Comparison of ENCODE assay signal across 19 cellular contexts in genomic region chr22:49811014-49811791, GRCh38. TPM values are rescaled to one million over a fixed set of nuclear protein-coding genes. Genes with fewer than 3 reads are reported as not detected.
DNase-seq lines count a peak whose midpoint lies in the region; ATAC-seq and TF ChIP-seq lines count a peak whose summit lies in the region.
"Had no signal": no experiment of that assay in that cellular context is flagged by ENCODE, and none has a peak within 500 bp of the region (broad histone marks: within the 10 kb centered on the region; RNA-seq: fewer than 3 reads in every experiment).

No MANE protein-coding gene starts in this region.

- H3K27ac ChIP-seq in BLaER1 (no peak overlapping the region), lower lobe of right lung (no peak overlapping the region), foreskin keratinocyte (no peak overlapping the region), OCI-LY7 (ENCODE audit: low read depth, low read length, poor library complexity, severe bottlenecking) (no peak overlapping the region)
- H3K27ac ChIP-seq in CD8-positive, alpha-beta T cell (ENCODE audit: low read depth, low read length) = no peak overlapping the region
- H3K27ac ChIP-seq: breast epithelium, GM23248, left ventricle myocardium inferior had no signal

- no peak overlapping the region for H2AFZ ChIP-seq in OCI-LY7 (ENCODE audit: low read length)
- H2AFZ ChIP-seq: GM23248 had no signal

- no peak for ATAC-seq in CD8-positive, alpha-beta T cell
- no peak for ATAC-seq in activated T-helper 17 cell treated with anti-CD3 and anti-CD28 coated beads, Interleukin-2, amount 50 U/mL, for 72 hours (replicated peaks)
- ATAC-seq in lower lobe of right lung = no peak
- no peak for ATAC-seq in HG02870 (IDR thresholded peaks at IDR 0.05; ENCODE audit: unreplicated experiment)
- no peak for ATAC-seq in foreskin keratinocyte
- ATAC-seq in GM18502 (IDR thresholded peaks at IDR 0.05; ENCODE audit: poor library complexity, unreplicated experiment) = no peak

- peak overlapping the region; percentile 75 for H3K27ac Mint-ChIP-seq in CD8-positive, alpha-beta T cell
- peak overlapping the region; percentile 36 for H3K27ac Mint-ChIP-seq in activated T-helper 17 cell treated with anti-CD3 and anti-CD28 coated beads, Interleukin-2, amount 50 U/mL, for 72 hours

- intact Hi-C loops in CD8-positive, alpha-beta T cell (cut with DNase I, micrococcal nuclease) = no loop called here
- intact Hi-C loops in lower lobe of right lung (cut with DNase I) (no loop called here), OCI-LY7 (cut with micrococcal nuclease; ENCODE audit: unreplicated experiment) (no loop called here)

- H3K9me3 ChIP-seq in BLaER1 = 0 out of 2 replicates have a peak, but pooled peaks cover 11% of the 10 kb centered on the region
- H3K9me3 ChIP-seq in CD8-positive, alpha-beta T cell (ENCODE audit: low read length) = no peaks in the 10 kb centered on the region
- no peaks in the 10 kb centered on the region for H3K9me3 ChIP-seq in lower lobe of right lung
- H3K9me3 ChIP-seq in OCI-LY7 (ENCODE audit: low read length) = no peaks in the 10 kb centered on the region
- H3K9me3 ChIP-seq: BE2C, breast epithelium, left ventricle myocardium inferior had no signal

- H3K4me3 Mint-ChIP-seq in CD8-positive, alpha-beta T cell = peak overlapping the region; percentile 55
- no peak overlapping the region for H3K4me3 Mint-ChIP-seq in activated T-helper 17 cell treated with anti-CD3 and anti-CD28 coated beads, Interleukin-2, amount 50 U/mL, for 72 hours

- no peak for DNase-seq in CD8-positive, alpha-beta T cell
- peak; percentile 35 for DNase-seq in lower lobe of right lung
- no peak for DNase-seq in foreskin keratinocyte
- DNase-seq in OCI-LY7 (ENCODE audit: low spot score) = no peak
- DNase-seq: activated gamma-delta T cell, BE2C, DND-41, GM23248, Karpas-422, left ventricle myocardium inferior, NCI-H1436 treated with DMSO at 0.1 percent for 48 hours, NCI-H226, Right ventricle myocardium superior, T-helper 9 cell had no signal

- H3K27me3 Mint-ChIP-seq in CD8-positive, alpha-beta T cell (ENCODE audit: low read depth) = no peaks in the 10 kb centered on the region
- H3K27me3 Mint-ChIP-seq in activated T-helper 17 cell treated with anti-CD3 and anti-CD28 coated beads, Interleukin-2, amount 50 U/mL, for 72 hours = no peaks in the 10 kb centered on the region

- no peak for TF ChIP-seq CTCF in CD8-positive, alpha-beta T cell (IDR thresholded peaks at IDR 0.05)
- no peak for TF ChIP-seq CTCF in lower lobe of right lung (IDR thresholded peaks at IDR 0.05)
- no peak for TF ChIP-seq CTCF in foreskin keratinocyte (conservative IDR thresholded peaks at IDR 0.05)
- no peak for TF ChIP-seq CTCF in OCI-LY7 (conservative IDR thresholded peaks at IDR 0.05; ENCODE audit: low read length)

- BruUV-seq in OCI-LY7 (replicated peaks; lab: Mats Ljungman, UMichigan) = no TSS peak

- H3K4me1 ChIP-seq in BLaER1 (peaks cover 71% of the 10 kb centered on the region), lower lobe of right lung (peaks cover 43% of the 10 kb centered on the region), foreskin keratinocyte (no peaks in the 10 kb centered on the region), OCI-LY7 (ENCODE audit: insufficient read depth, low read length, poor library complexity, severe bottlenecking) (no peaks in the 10 kb centered on the region)
- peaks cover 64% of the 10 kb centered on the region for H3K4me1 ChIP-seq in CD8-positive, alpha-beta T cell (ENCODE audit: insufficient read depth, low read length)
- H3K4me1 ChIP-seq: BE2C had no signal

- H3K4me2 ChIP-seq in BLaER1 = peak overlapping the region; percentile 48
- H3K4me2 ChIP-seq in OCI-LY7 (ENCODE audit: low read length) = no peak overlapping the region

- H3K9ac ChIP-seq in BLaER1 = no peak overlapping the region
- H3K9ac ChIP-seq: GM23248 had no signal

- peaks cover 79% of the 10 kb centered on the region for H3K4me1 Mint-ChIP-seq in CD8-positive, alpha-beta T cell (ENCODE audit: low read depth)
- H3K4me1 Mint-ChIP-seq in activated T-helper 17 cell treated with anti-CD3 and anti-CD28 coated beads, Interleukin-2, amount 50 U/mL, for 72 hours = peaks cover 52% of the 10 kb centered on the region

- peaks cover 95% of the 10 kb centered on the region for H3K79me2 ChIP-seq in OCI-LY7 (ENCODE audit: insufficient read depth, low read depth, low read length)

- no peak overlapping the region for H3K4me3 ChIP-seq in BLaER1
- H3K4me3 ChIP-seq in CD8-positive, alpha-beta T cell (ENCODE audit: low read depth, low read length) = no peak overlapping the region
- no peak overlapping the region for H3K4me3 ChIP-seq in lower lobe of right lung
- H3K4me3 ChIP-seq in OCI-LY7 (ENCODE audit: low read depth, low read length, poor library complexity, severe bottlenecking) = no peak overlapping the region
- H3K4me3 ChIP-seq: breast epithelium, GM23248, left ventricle myocardium inferior had no signal

- H3K36me3 Mint-ChIP-seq in CD8-positive, alpha-beta T cell = peaks cover 36% of the 10 kb centered on the region
- peaks cover 67% of the 10 kb centered on the region for H3K36me3 Mint-ChIP-seq in activated T-helper 17 cell treated with anti-CD3 and anti-CD28 coated beads, Interleukin-2, amount 50 U/mL, for 72 hours (ENCODE audit: low read depth)

- CTCF ChIA-PET in CD8-positive, alpha-beta T cell (lab: Charles Lee) = interaction anchor here (0.5 kb wide), 1 partner anchor 9 kb away, joined by 3 read pairs; no protein-coding TSS in a partner anchor
- CTCF ChIA-PET in OCI-LY7 (lab: Charles Lee; ENCODE audit: unreplicated experiment) = no interaction called here

- no peaks in the 10 kb centered on the region for H3K9me3 Mint-ChIP-seq in CD8-positive, alpha-beta T cell
- H3K9me3 Mint-ChIP-seq in activated T-helper 17 cell treated with anti-CD3 and anti-CD28 coated beads, Interleukin-2, amount 50 U/mL, for 72 hours = no peaks in the 10 kb centered on the region

- H3K9me2 ChIP-seq in OCI-LY7 (ENCODE audit: insufficient read depth, low read length) = no peaks in the 10 kb centered on the region

- H4K20me1 ChIP-seq in BLaER1 (peaks cover 100% of the 10 kb centered on the region), OCI-LY7 (ENCODE audit: insufficient read depth, low read length) (peaks cover 18% of the 10 kb centered on the region)

- H3K27me3 ChIP-seq in BLaER1 = no peaks in the 10 kb centered on the region
- no peaks in the 10 kb centered on the region for H3K27me3 ChIP-seq in CD8-positive, alpha-beta T cell (ENCODE audit: insufficient read depth, low read length)
- H3K27me3 ChIP-seq in lower lobe of right lung (ENCODE audit: low read depth) = no peaks in the 10 kb centered on the region
- no peaks in the 10 kb centered on the region for H3K27me3 ChIP-seq in foreskin keratinocyte
- H3K27me3 ChIP-seq: BE2C, breast epithelium had no signal

- H3K36me3 ChIP-seq in BLaER1 (peaks cover 90% of the 10 kb centered on the region), lower lobe of right lung (peaks cover 30% of the 10 kb centered on the region), OCI-LY7 (ENCODE audit: insufficient read depth, low read length) (peaks cover 68% of the 10 kb centered on the region)
- no peaks in the 10 kb centered on the region for H3K36me3 ChIP-seq in CD8-positive, alpha-beta T cell (ENCODE audit: insufficient read depth, low read length)
- H3K36me3 ChIP-seq: breast epithelium had no signal

- POLR2A ChIA-PET in CD8-positive, alpha-beta T cell (lab: Charles Lee) = no interaction called here
- POLR2A ChIA-PET in OCI-LY7 (lab: Charles Lee) = no interaction called here

RNA-seq across cellular contexts. Expression of gene BRD1, which starts 16.5 kb away (rescaled TPM):
- total RNA-seq in CD8-positive, alpha-beta T cell = 100 to 1,000 TPM; 159 to 167 TPM
- total RNA-seq in activated T-helper 17 cell treated with anti-CD3 and anti-CD28 coated beads, Interleukin-2, amount 50 U/mL, for 72 hours = 10 to 100 TPM; 43.4 to 43.8 TPM
- total RNA-seq in lower lobe of right lung (37.4 TPM), foreskin keratinocyte (16.8 and 18.8 TPM in 2 replicates), OCI-LY7 (2022) (46.6 and 47.3 TPM in 2 replicates)
- 7.6 and 8.5 TPM in 2 replicates for polyA plus RNA-seq in foreskin keratinocyte
- total RNA-seq in OCI-LY7 (2014; rRNA removed; shearing (Covaris generic)) = 37.3 and 38.1 TPM in 2 replicates

RNA-seq across cellular contexts. Expression of gene ZBED4, which starts 42.4 kb away (rescaled TPM):
- 10 to 100 TPM; 16.2 to 16.6 TPM for total RNA-seq in CD8-positive, alpha-beta T cell
- total RNA-seq in activated T-helper 17 cell treated with anti-CD3 and anti-CD28 coated beads, Interleukin-2, amount 50 U/mL, for 72 hours = 10 to 100 TPM; 27.1 to 28.5 TPM
- total RNA-seq in lower lobe of right lung (12.7 TPM), foreskin keratinocyte (17.0 and 17.8 TPM in 2 replicates), OCI-LY7 (2022) (31.6 and 33.6 TPM in 2 replicates)
- polyA plus RNA-seq in foreskin keratinocyte = 4.8 and 5.5 TPM in 2 replicates
- 27.8 and 30.4 TPM in 2 replicates for total RNA-seq in OCI-LY7 (2014; rRNA removed; shearing (Covaris generic))
